ENCODE assay signal across 2 cellular contexts in genomic region chr17:32488177-32488542, GRCh38.
TF ChIP-seq lines count a peak whose summit lies in the region.

No MANE protein-coding gene starts in this region.

TF ChIP-seq in HEK293, 187 proteins besides CTCF, POLR2A, EP300 and RAD21:
- no peak for TF ChIP-seq ZNF768 (tag by site-specific recombination; IDR thresholded peaks at IDR 0.05)
- no peak for TF ChIP-seq ZNF518A (tag by site-specific recombination; conservative IDR thresholded peaks at IDR 0.05; ENCODE audit: low read depth)
- TF ChIP-seq WT1 (tag by site-specific recombination; IDR thresholded peaks at IDR 0.05): no peak
- no peak for TF ChIP-seq ZNF530 (tag by site-specific recombination; IDR thresholded peaks at IDR 0.05; ENCODE audit: low read depth)
- TF ChIP-seq ZNF629 (tag by site-specific recombination; IDR thresholded peaks at IDR 0.05): no peak
- TF ChIP-seq ZNF558 (tag by site-specific recombination; IDR thresholded peaks at IDR 0.05): no peak
- no peak for TF ChIP-seq FEZF1 (tag by site-specific recombination; IDR thresholded peaks at IDR 0.05)

TF ChIP-seq in GM12878, 131 proteins besides CTCF, POLR2A, EP300 and RAD21:
- TF ChIP-seq POU2F2 (IDR thresholded peaks at IDR 0.05; ENCODE audit: borderline replicate concordance, low read depth, low read length): 0 out of 3 replicates have a peak, but pooled peaks have one; percentile 0
- no peak for TF ChIP-seq BCLAF1 (IDR thresholded peaks at IDR 0.05)
- TF ChIP-seq IRF5 (IDR thresholded peaks at IDR 0.05; ENCODE audit: borderline replicate concordance): no peak
- no peak for TF ChIP-seq PBX3 (IDR thresholded peaks at IDR 0.05; ENCODE audit: insufficient replicate concordance, low read depth, low read length)
- TF ChIP-seq JUNB (IDR thresholded peaks at IDR 0.05): no peak
- no peak for TF ChIP-seq TBL1XR1 (IDR thresholded peaks at IDR 0.05; ENCODE audit: low read depth, low read length)
- TF ChIP-seq ZNF207 (IDR thresholded peaks at IDR 0.05; ENCODE audit: borderline replicate concordance): no peak
- no peak for TF ChIP-seq GATAD2B (conservative IDR thresholded peaks at IDR 0.05; ENCODE audit: low read depth)
- TF ChIP-seq HDGF (IDR thresholded peaks at IDR 0.05): 0 out of 2 replicates have a peak, but pooled peaks have one; percentile 33
- TF ChIP-seq MLLT1 (IDR thresholded peaks at IDR 0.05): peak; percentile 64; the same call in 1 of the 2 replicates
